17 cellular contexts compared by ENCODE assay signal in the genomic region with DNA sequence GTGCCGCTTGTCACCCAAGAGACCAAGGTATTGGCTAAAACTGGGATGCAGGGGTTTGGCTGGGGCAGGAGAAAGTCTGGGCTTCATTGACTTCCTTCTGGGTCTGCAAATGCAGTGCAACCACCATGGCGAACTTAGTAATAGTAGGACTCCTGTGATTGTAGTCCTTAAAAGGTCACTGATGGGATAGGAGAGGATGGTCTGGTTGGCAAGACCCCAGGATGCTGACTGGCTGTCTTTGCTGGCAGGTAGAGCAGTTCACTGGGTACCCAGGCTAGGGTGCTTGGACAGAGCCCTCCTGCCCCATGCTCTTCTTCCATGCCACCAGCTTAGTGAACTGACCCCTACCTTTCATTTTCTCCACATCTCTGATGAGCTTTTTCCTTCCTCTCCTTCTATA. TPM values are rescaled to one million over a fixed set of nuclear protein-coding genes. Genes with fewer than 3 reads are reported as not detected.
DNase-seq lines count a peak whose midpoint lies in the region; ATAC-seq and TF ChIP-seq lines count a peak whose summit lies in the region.
"Had no signal": no experiment of that assay in that cellular context is flagged by ENCODE, and none has a peak within 500 bp of the region (broad histone marks: within the 10 kb centered on the region; RNA-seq: fewer than 3 reads in every experiment).

No MANE protein-coding gene starts in this region.

- H3K9me3 ChIP-seq in KOPT-K1 (ENCODE audit: insufficient read depth, low read length, poor library complexity, severe bottlenecking) (no peaks in the 10 kb centered on the region), WERI-Rb-1 (ENCODE audit: severe bottlenecking) (no peaks in the 10 kb centered on the region), sigmoid colon (no peaks in the 10 kb centered on the region), uterus (no peaks in the 10 kb centered on the region)
- H3K9me3 ChIP-seq: BE2C had no signal

- H3K27ac ChIP-seq in KOPT-K1 (ENCODE audit: low read depth, low read length, poor library complexity, severe bottlenecking) (peak overlapping the region; percentile 46), WERI-Rb-1 (no peak overlapping the region), sigmoid colon (no peak overlapping the region), uterus (peak overlapping the region; percentile 39 to 57)

- TF ChIP-seq POLR2A in sigmoid colon (IDR thresholded peaks at IDR 0.05) (no peak), uterus (IDR thresholded peaks at IDR 0.05) (no peak)

- TF ChIP-seq CTCF in WERI-Rb-1 (IDR thresholded peaks at IDR 0.05; ENCODE audit: low read depth, low read length), result no peak
- no peak for TF ChIP-seq CTCF in sigmoid colon (IDR thresholded peaks at IDR 0.05)
- TF ChIP-seq CTCF in uterus (IDR thresholded peaks at IDR 0.05), result no peak

- no peak for TF ChIP-seq EP300 in sigmoid colon (IDR thresholded peaks at IDR 0.05)

- H3K4me1 ChIP-seq in sigmoid colon (peaks cover 0 to 17% (median 15%) of the 10 kb centered on the region in 4 donors), uterus (no peaks in the 10 kb centered on the region)
- H3K4me1 ChIP-seq: BE2C had no signal

- H3K27me3 ChIP-seq in WERI-Rb-1 (ENCODE audit: insufficient read depth, low read depth, severe bottlenecking), result no peaks in the 10 kb centered on the region
- H3K27me3 ChIP-seq in sigmoid colon, result no peaks in the 10 kb centered on the region
- no peaks in the 10 kb centered on the region for H3K27me3 ChIP-seq in uterus
- H3K27me3 ChIP-seq: BE2C had no signal

- intact Hi-C loops in sigmoid colon (cut with DNase I), result no loop called here
- intact Hi-C loops in uterus (cut with DNase I; ENCODE audit: low total_unique reads), result no loop called here

- ATAC-seq in GM18858 (IDR thresholded peaks at IDR 0.05; ENCODE audit: unreplicated experiment), result no peak

- DNase-seq in WERI-Rb-1, result peak; percentile 4
- peak; percentile 36 for DNase-seq in sigmoid colon
- peak in 1 of 2 donors; percentile 15 for DNase-seq in uterus
- no peak for DNase-seq in RPMI8226
- DNase-seq: ACHN, BE2C, C1 segment of cervical spinal cord, COR-L47, DMS 273 treated with DMSO at 0.1 percent for 48 hours, DMS53, DND-41, EL, H9 had no signal

- H3K4me3 ChIP-seq in WERI-Rb-1 (ENCODE audit: low read depth, low read length) (no peak overlapping the region), sigmoid colon (no peak overlapping the region), uterus (no peak overlapping the region)

- WGBS in sigmoid colon, 2 donors, result 93 to 98% methylated on average over 2 of the region's 2 CpGs

- H3K36me3 ChIP-seq in KOPT-K1 (ENCODE audit: insufficient read depth, low read length), result no peaks in the 10 kb centered on the region; the same call in 1 of the 2 replicates
- peaks cover 5% of the 10 kb centered on the region for H3K36me3 ChIP-seq in WERI-Rb-1
- peaks cover 0 to 25% (median 12%) of the 10 kb centered on the region in 4 donors for H3K36me3 ChIP-seq in sigmoid colon
- H3K36me3 ChIP-seq in uterus, result no peaks in the 10 kb centered on the region
- H3K36me3 ChIP-seq: BE2C had no signal

RNA-seq across cellular contexts. Expression of a gene that starts 37.2 kb away (rescaled TPM):
- total RNA-seq in sigmoid colon (100 to 1,000 TPM in 1 of 4 donors, 10 to 100 TPM in 3; 50.5 to 112 (median 78.8) TPM), uterus (10 to 100 TPM; 10.2 to 65.3 (median 32.0) TPM)
- 10 to 100 TPM in 1 of 3 donors, 1 to 10 TPM in 1, under 1 TPM in 1; 0.69 to 14.7 (median 9.6) TPM for polyA plus RNA-seq in sigmoid colon
- total RNA-seq: CD4-positive, CD25-positive, alpha-beta regulatory T cell; CD8-positive, alpha-beta memory T cell had no signal
- polyA plus RNA-seq: CD4-positive, CD25-positive, alpha-beta regulatory T cell; CD8-positive, alpha-beta memory T cell had no signal

Comparison
In these comparisons a context has a peak if more than half of its experiments do, and no peak if none do; other contexts are left out.
1. H3K27ac ChIP-seq: peak in KOPT-K1 (single experiment) and uterus (2 of 2); none in WERI-Rb-1 (single experiment) and sigmoid colon (0 of 4).